In the genomic region with DNA sequence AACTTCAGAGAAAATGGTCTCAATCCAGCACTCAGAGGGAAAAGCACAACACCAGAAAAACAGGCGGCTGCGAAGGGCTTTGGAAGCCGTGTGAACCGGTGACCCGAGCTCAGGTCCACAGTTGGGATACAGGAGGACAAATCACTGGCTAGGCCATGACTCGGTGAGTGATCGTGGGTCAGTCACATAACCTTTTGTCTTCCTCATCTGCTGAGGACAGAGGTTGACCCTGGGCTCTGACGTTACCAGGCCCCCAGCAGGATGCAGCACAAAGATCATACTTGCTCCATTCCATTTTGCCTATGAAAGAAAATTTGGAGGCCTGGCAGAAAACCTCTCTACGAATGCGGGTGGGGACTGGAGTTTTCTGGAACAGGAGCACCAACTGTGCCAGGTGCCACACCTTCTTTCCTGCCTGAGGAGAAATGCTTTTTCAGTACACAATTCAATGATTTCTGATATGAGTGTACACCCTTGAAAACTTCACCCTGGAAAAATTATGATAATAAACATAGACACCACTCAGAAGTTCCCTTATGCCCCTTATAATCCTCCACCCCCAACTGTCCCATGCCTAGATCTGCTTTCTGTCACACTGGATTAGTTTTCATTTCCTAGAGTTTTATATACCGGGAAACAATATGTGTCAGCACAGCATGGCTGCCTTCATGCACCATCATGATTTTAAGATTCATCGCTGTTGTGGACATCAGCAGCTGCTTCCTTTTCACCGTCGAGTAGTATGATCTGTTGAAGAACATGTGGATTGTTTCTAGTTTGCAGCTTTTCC, we compare ENCODE assay signal across 21 cellular contexts.
"Had no signal": no experiment of that assay in that cellular context is flagged by ENCODE, and none has a peak within 500 bp of the region (broad histone marks: within the 10 kb centered on the region; RNA-seq: fewer than 3 reads in every experiment).

No MANE protein-coding gene starts in this region.

- H3K36me3 ChIP-seq: colonic mucosa, esophagus squamous epithelium, gastrocnemius medialis, heart right ventricle, left lung, lower lobe of right lung had no signal

- H3K9me3 ChIP-seq: colonic mucosa, esophagus squamous epithelium, gastrocnemius medialis, heart right ventricle, left lung, lower lobe of right lung, mucosa of descending colon had no signal

- H3K4me1 Mint-ChIP-seq: mesothelial cell of epicardium, naive B cell had no signal

- H3K9me3 Mint-ChIP-seq: dendritic cell treated with granulocyte-macrophage colony-stimulating factor and Interleukin-4, amounts not matched to agents 40 ng/mL and 50 ng/mL, for 4 days; effector memory CD8-positive, alpha-beta T cell; mesothelial cell of epicardium; naive B cell had no signal

- H3K4me3 ChIP-seq: colonic mucosa, dorsolateral prefrontal cortex, esophagus squamous epithelium, gastrocnemius medialis, heart right ventricle, left lung, lower lobe of right lung, mucosa of descending colon had no signal

- H3K27ac Mint-ChIP-seq: dendritic cell treated with granulocyte-macrophage colony-stimulating factor and Interleukin-4, amounts not matched to agents 40 ng/mL and 50 ng/mL, for 4 days; effector memory CD8-positive, alpha-beta T cell; mesothelial cell of epicardium; naive B cell had no signal

- ATAC-seq: effector memory CD8-positive, alpha-beta T cell; gastrocnemius medialis; heart right ventricle; left cardiac atrium; left lung; left ventricle myocardium superior; mucosa of descending colon had no signal

- H3K4me3 Mint-ChIP-seq: dendritic cell treated with granulocyte-macrophage colony-stimulating factor and Interleukin-4, amounts not matched to agents 40 ng/mL and 50 ng/mL, for 4 days; effector memory CD8-positive, alpha-beta T cell; mesothelial cell of epicardium; naive B cell had no signal

- H3K36me3 Mint-ChIP-seq: mesothelial cell of epicardium, naive B cell had no signal

- H3K27ac ChIP-seq: colonic mucosa, dorsolateral prefrontal cortex, esophagus squamous epithelium, gastrocnemius medialis, heart right ventricle, left lung, lower lobe of right lung had no signal

- H3K27me3 Mint-ChIP-seq: naive B cell had no signal

- H3K4me1 ChIP-seq: colonic mucosa, left lung, lower lobe of right lung had no signal

- H3K27me3 ChIP-seq: colonic mucosa, gastrocnemius medialis, heart right ventricle, left lung had no signal

- DNase-seq: colonic mucosa; cortex of kidney; dorsolateral prefrontal cortex; effector CD8-positive, alpha-beta T cell; effector memory CD8-positive, alpha-beta T cell; esophagus squamous epithelium; foreskin fibroblast; gastrocnemius medialis; glutamatergic neuron; head of caudate nucleus; heart right ventricle; hippocampal formation; left cardiac atrium; left lung; left ventricle myocardium superior; lower lobe of right lung; mesenchymal stem cell; mucosa of descending colon; naive B cell had no signal
